1 cellular context compared by ENCODE assay signal in the genomic region with DNA sequence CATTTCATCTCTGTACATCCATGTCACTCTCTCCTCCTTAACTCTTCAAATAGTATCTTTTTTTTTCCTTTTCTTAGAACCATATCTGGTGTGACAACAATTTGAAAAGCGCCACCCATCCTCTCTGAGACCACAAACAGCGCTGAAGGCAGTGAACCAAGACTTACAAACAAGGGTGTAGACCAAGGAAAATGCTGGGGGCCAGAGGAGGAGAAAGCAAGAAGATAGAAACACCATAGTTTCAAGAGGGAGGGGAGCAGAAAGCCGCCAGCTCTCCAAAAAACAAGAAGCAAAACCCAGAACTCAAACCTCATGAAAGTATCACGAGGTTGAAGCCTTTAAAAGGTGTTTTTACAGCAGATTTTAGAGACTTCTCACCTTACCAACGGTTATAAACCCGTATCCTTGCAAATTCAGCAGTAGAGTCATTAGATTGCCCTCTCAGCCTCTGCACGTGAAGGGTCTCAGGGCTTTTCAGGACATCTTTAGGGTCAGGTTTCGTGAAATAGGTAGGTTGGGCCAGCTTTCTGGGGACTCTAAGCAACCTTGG.
TF ChIP-seq lines count a peak whose summit lies in the region.

No MANE protein-coding gene starts in this region.

TF ChIP-seq in GM12878, 131 proteins besides CTCF, POLR2A, EP300 and RAD21 (continued from another document and continues in another):
- TF ChIP-seq, protein P1, sequence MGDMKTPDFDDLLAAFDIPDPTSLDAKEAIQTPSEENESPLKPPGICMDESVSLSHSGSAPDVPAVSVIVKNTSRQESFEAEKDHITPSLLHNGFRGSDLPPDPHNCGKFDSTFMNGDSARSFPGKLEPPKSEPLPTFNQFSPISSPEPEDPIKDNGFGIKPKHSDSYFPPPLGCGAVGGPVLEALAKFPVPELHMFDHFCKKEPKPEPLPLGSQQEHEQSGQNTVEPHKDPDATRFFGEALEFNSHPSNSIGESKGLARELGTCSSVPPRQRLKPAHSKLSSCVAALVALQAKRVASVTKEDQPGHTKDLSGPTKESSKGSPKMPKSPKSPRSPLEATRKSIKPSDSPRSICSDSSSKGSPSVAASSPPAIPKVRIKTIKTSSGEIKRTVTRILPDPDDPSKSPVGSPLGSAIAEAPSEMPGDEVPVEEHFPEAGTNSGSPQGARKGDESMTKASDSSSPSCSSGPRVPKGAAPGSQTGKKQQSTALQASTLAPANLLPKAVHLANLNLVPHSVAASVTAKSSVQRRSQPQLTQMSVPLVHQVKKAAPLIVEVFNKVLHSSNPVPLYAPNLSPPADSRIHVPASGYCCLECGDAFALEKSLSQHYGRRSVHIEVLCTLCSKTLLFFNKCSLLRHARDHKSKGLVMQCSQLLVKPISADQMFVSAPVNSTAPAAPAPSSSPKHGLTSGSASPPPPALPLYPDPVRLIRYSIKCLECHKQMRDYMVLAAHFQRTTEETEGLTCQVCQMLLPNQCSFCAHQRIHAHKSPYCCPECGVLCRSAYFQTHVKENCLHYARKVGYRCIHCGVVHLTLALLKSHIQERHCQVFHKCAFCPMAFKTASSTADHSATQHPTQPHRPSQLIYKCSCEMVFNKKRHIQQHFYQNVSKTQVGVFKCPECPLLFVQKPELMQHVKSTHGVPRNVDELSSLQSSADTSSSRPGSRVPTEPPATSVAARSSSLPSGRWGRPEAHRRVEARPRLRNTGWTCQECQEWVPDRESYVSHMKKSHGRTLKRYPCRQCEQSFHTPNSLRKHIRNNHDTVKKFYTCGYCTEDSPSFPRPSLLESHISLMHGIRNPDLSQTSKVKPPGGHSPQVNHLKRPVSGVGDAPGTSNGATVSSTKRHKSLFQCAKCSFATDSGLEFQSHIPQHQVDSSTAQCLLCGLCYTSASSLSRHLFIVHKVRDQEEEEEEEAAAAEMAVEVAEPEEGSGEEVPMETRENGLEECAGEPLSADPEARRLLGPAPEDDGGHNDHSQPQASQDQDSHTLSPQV (IDR thresholded peaks at IDR 0.05) = no peak
- TF ChIP-seq WRNIP1 (IDR thresholded peaks at IDR 0.05; ENCODE audit: borderline replicate concordance, low read depth, low read length) (no peak), RCOR1 (conservative IDR thresholded peaks at IDR 0.05; ENCODE audit: low read depth, low read length) (no peak), SP1 (IDR thresholded peaks at IDR 0.05; ENCODE audit: low read depth, low read length) (peak; percentile 30), CHD2 (IDR thresholded peaks at IDR 0.05; ENCODE audit: borderline replicate concordance, low read depth, low read length) (peak; percentile 64; the same call in 1 of the 2 replicates), SMAD5 (IDR thresholded peaks at IDR 0.05; ENCODE audit: low read depth) (no peak), RUNX3 (IDR thresholded peaks at IDR 0.05; ENCODE audit: low read length) (peak; percentile 95), KAT2A (conservative IDR thresholded peaks at IDR 0.05; ENCODE audit: control insufficient read depth, low read depth, low read length) (no peak), TARDBP (IDR thresholded peaks at IDR 0.05; ENCODE audit: borderline replicate concordance) (no peak), EED (IDR thresholded peaks at IDR 0.05; ENCODE audit: low read depth) (peak; percentile 73), TAF1 (IDR thresholded peaks at IDR 0.05; ENCODE audit: borderline replicate concordance, low read depth, low read length) (no peak), MEF2A (IDR thresholded peaks at IDR 0.05; ENCODE audit: insufficient read depth, low read depth, low read length) (peak; percentile 77), GATAD2B (conservative IDR thresholded peaks at IDR 0.05; ENCODE audit: low read depth) (0 out of 2 replicates have a peak, but pooled peaks have one; percentile 56), HDAC6 (IDR thresholded peaks at IDR 0.05; ENCODE audit: unreplicated experiment) (no peak), ZNF207 (IDR thresholded peaks at IDR 0.05; ENCODE audit: borderline replicate concordance) (no peak), SIN3A (IDR thresholded peaks at IDR 0.05; ENCODE audit: low read depth, low read length) (no peak), YBX1 (IDR thresholded peaks at IDR 0.05) (no peak), TBL1XR1 (IDR thresholded peaks at IDR 0.05; ENCODE audit: low read depth, low read length) (peak; percentile 56), ZSCAN29 (IDR thresholded peaks at IDR 0.05) (peak; percentile 89), MTA3 (IDR thresholded peaks at IDR 0.05; ENCODE audit: borderline replicate concordance, low read length) (no peak), BMI1 (IDR thresholded peaks at IDR 0.05; ENCODE audit: borderline replicate concordance) (no peak), ESRRA (IDR thresholded peaks at IDR 0.05; ENCODE audit: low read length) (no peak), ZNF622 (IDR thresholded peaks at IDR 0.05) (no peak), BHLHE40 (IDR thresholded peaks at IDR 0.05; ENCODE audit: borderline replicate concordance in 1 of 2, low read depth in 2 of 2, low read length in 1 of 2) (peak; percentile 88 to 89), ZBED1 (IDR thresholded peaks at IDR 0.05; ENCODE audit: borderline replicate concordance) (peak; percentile 52; the same call in 1 of the 2 replicates), BRCA1 (IDR thresholded peaks at IDR 0.05; ENCODE audit: low read depth, low read length) (no peak), EGR1 (IDR thresholded peaks at IDR 0.05; ENCODE audit: borderline replicate concordance in 1 of 2, low read depth in 2 of 2, low read length in 2 of 2) (no peak), SRF (IDR thresholded peaks at IDR 0.05; ENCODE audit: low read depth in 2 of 2, low read length in 2 of 2) (0 out of 4 replicates have a peak, but pooled peaks of 1 of the 2 experiments have one; percentile 11), HCFC1 (IDR thresholded peaks at IDR 0.05; ENCODE audit: low read length) (no peak), TCF7 (IDR thresholded peaks at IDR 0.05; ENCODE audit: borderline replicate concordance) (no peak)
- TF ChIP-seq, protein P2, sequence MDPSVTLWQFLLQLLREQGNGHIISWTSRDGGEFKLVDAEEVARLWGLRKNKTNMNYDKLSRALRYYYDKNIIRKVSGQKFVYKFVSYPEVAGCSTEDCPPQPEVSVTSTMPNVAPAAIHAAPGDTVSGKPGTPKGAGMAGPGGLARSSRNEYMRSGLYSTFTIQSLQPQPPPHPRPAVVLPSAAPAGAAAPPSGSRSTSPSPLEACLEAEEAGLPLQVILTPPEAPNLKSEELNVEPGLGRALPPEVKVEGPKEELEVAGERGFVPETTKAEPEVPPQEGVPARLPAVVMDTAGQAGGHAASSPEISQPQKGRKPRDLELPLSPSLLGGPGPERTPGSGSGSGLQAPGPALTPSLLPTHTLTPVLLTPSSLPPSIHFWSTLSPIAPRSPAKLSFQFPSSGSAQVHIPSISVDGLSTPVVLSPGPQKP (IDR thresholded peaks at IDR 0.05; ENCODE audit: low read depth, low read length) = no peak
- TF ChIP-seq, protein P3, sequence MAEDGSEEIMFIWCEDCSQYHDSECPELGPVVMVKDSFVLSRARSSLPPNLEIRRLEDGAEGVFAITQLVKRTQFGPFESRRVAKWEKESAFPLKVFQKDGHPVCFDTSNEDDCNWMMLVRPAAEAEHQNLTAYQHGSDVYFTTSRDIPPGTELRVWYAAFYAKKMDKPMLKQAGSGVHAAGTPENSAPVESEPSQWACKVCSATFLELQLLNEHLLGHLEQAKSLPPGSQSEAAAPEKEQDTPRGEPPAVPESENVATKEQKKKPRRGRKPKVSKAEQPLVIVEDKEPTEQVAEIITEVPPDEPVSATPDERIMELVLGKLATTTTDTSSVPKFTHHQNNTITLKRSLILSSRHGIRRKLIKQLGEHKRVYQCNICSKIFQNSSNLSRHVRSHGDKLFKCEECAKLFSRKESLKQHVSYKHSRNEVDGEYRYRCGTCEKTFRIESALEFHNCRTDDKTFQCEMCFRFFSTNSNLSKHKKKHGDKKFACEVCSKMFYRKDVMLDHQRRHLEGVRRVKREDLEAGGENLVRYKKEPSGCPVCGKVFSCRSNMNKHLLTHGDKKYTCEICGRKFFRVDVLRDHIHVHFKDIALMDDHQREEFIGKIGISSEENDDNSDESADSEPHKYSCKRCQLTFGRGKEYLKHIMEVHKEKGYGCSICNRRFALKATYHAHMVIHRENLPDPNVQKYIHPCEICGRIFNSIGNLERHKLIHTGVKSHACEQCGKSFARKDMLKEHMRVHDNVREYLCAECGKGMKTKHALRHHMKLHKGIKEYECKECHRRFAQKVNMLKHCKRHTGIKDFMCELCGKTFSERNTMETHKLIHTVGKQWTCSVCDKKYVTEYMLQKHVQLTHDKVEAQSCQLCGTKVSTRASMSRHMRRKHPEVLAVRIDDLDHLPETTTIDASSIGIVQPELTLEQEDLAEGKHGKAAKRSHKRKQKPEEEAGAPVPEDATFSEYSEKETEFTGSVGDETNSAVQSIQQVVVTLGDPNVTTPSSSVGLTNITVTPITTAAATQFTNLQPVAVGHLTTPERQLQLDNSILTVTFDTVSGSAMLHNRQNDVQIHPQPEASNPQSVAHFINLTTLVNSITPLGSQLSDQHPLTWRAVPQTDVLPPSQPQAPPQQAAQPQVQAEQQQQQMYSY (CRISPR knock-in tag; IDR thresholded peaks at IDR 0.05) = no peak
- TF ChIP-seq, protein P4, sequence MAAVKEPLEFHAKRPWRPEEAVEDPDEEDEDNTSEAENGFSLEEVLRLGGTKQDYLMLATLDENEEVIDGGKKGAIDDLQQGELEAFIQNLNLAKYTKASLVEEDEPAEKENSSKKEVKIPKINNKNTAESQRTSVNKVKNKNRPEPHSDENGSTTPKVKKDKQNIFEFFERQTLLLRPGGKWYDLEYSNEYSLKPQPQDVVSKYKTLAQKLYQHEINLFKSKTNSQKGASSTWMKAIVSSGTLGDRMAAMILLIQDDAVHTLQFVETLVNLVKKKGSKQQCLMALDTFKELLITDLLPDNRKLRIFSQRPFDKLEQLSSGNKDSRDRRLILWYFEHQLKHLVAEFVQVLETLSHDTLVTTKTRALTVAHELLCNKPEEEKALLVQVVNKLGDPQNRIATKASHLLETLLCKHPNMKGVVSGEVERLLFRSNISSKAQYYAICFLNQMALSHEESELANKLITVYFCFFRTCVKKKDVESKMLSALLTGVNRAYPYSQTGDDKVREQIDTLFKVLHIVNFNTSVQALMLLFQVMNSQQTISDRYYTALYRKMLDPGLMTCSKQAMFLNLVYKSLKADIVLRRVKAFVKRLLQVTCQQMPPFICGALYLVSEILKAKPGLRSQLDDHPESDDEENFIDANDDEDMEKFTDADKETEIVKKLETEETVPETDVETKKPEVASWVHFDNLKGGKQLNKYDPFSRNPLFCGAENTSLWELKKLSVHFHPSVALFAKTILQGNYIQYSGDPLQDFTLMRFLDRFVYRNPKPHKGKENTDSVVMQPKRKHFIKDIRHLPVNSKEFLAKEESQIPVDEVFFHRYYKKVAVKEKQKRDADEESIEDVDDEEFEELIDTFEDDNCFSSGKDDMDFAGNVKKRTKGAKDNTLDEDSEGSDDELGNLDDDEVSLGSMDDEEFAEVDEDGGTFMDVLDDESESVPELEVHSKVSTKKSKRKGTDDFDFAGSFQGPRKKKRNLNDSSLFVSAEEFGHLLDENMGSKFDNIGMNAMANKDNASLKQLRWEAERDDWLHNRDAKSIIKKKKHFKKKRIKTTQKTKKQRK (IDR thresholded peaks at IDR 0.05; ENCODE audit: low read depth, low read length) = no peak
- TF ChIP-seq, protein P5, sequence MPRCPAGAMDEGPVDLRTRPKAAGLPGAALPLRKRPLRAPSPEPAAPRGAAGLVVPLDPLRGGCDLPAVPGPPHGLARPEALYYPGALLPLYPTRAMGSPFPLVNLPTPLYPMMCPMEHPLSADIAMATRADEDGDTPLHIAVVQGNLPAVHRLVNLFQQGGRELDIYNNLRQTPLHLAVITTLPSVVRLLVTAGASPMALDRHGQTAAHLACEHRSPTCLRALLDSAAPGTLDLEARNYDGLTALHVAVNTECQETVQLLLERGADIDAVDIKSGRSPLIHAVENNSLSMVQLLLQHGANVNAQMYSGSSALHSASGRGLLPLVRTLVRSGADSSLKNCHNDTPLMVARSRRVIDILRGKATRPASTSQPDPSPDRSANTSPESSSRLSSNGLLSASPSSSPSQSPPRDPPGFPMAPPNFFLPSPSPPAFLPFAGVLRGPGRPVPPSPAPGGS (IDR thresholded peaks at IDR 0.05; ENCODE audit: borderline replicate concordance, insufficient read depth, low read depth, low read length, poor library complexity, severe bottlenecking) = no peak
- TF ChIP-seq, protein P6, sequence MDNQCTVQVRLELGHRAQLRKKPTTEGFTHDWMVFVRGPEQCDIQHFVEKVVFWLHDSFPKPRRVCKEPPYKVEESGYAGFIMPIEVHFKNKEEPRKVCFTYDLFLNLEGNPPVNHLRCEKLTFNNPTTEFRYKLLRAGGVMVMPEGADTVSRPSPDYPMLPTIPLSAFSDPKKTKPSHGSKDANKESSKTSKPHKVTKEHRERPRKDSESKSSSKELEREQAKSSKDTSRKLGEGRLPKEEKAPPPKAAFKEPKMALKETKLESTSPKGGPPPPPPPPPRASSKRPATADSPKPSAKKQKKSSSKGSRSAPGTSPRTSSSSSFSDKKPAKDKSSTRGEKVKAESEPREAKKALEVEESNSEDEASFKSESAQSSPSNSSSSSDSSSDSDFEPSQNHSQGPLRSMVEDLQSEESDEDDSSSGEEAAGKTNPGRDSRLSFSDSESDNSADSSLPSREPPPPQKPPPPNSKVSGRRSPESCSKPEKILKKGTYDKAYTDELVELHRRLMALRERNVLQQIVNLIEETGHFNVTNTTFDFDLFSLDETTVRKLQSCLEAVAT (IDR thresholded peaks at IDR 0.05) = peak; percentile 73; the same call in 1 of the 2 replicates
- TF ChIP-seq, protein P7, sequence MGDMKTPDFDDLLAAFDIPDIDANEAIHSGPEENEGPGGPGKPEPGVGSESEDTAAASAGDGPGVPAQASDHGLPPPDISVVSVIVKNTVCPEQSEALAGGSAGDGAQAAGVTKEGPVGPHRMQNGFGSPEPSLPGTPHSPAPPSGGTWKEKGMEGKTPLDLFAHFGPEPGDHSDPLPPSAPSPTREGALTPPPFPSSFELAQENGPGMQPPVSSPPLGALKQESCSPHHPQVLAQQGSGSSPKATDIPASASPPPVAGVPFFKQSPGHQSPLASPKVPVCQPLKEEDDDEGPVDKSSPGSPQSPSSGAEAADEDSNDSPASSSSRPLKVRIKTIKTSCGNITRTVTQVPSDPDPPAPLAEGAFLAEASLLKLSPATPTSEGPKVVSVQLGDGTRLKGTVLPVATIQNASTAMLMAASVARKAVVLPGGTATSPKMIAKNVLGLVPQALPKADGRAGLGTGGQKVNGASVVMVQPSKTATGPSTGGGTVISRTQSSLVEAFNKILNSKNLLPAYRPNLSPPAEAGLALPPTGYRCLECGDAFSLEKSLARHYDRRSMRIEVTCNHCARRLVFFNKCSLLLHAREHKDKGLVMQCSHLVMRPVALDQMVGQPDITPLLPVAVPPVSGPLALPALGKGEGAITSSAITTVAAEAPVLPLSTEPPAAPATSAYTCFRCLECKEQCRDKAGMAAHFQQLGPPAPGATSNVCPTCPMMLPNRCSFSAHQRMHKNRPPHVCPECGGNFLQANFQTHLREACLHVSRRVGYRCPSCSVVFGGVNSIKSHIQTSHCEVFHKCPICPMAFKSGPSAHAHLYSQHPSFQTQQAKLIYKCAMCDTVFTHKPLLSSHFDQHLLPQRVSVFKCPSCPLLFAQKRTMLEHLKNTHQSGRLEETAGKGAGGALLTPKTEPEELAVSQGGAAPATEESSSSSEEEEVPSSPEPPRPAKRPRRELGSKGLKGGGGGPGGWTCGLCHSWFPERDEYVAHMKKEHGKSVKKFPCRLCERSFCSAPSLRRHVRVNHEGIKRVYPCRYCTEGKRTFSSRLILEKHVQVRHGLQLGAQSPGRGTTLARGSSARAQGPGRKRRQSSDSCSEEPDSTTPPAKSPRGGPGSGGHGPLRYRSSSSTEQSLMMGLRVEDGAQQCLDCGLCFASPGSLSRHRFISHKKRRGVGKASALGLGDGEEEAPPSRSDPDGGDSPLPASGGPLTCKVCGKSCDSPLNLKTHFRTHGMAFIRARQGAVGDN (IDR thresholded peaks at IDR 0.05) = no peak
